21 cellular contexts compared by ENCODE assay signal in the genomic region with DNA sequence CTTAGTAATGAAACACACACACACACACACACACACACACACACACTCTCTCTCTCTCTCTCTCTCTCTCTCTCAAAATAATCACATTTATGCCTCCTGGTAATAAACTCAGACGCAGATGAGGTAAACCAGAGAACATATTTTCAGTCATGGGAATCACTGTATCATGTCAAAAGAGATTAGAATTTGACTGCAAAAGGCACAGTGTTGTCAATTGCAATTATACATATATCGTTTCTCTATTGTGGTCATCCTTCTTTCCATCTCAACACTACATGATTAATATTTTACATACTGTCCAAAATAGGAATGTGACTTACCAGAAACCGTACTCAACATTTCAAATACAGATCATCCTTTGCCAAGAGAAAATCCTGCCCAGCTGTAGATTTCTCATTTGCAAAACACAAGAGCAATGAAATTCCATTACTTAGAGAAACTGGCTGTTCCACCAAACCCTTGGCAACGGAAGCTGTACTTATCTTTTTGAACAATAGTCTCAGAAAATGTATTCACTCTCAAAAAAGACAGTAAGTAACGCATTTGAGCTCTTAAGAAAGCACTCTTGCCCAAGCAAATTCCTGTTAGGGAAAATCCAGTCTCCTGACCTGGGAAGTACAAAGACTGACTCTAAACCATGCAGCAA. TPM values are rescaled to one million over a fixed set of nuclear protein-coding genes. Genes with fewer than 3 reads are reported as not detected.
A peak's percentile ranks its signal among the peaks of the same experiment; 100 is the strongest.
DNase-seq lines count a peak whose midpoint lies in the region; ATAC-seq and TF ChIP-seq lines count a peak whose summit lies in the region.
"Had no signal": no experiment of that assay in that cellular context is flagged by ENCODE, and none has a peak within 500 bp of the region (broad histone marks: within the 10 kb centered on the region; RNA-seq: fewer than 3 reads in every experiment).

No MANE protein-coding gene starts in this region.

- no peaks in the 10 kb centered on the region for H3K9me3 Mint-ChIP-seq in activated naive CD8-positive, alpha-beta T cell treated with anti-CD3 and anti-CD28 coated beads for 36 hours
- H3K9me3 Mint-ChIP-seq: activated naive CD8-positive, alpha-beta T cell treated with anti-CD3 and anti-CD28 coated beads, Interleukin-2, amount 10 ng/mL, durations not matched to agents 7 days and 5 days; H9 had no signal

- H3K79me2 ChIP-seq in hepatocyte = peaks cover 30% of the 10 kb centered on the region

- H2AFZ ChIP-seq in hepatocyte = no peak overlapping the region

- H3K4me3 ChIP-seq in choroid plexus epithelial cell (ENCODE audit: low read depth, low read length) (no peak overlapping the region), hepatocyte (no peak overlapping the region), rectal smooth muscle tissue (ENCODE audit: low read length) (no peak overlapping the region)

- H3K36me3 Mint-ChIP-seq in activated naive CD8-positive, alpha-beta T cell treated with anti-CD3 and anti-CD28 coated beads for 36 hours = no peaks in the 10 kb centered on the region
- H3K36me3 Mint-ChIP-seq: activated naive CD8-positive, alpha-beta T cell treated with anti-CD3 and anti-CD28 coated beads, Interleukin-2, amount 10 ng/mL, durations not matched to agents 7 days and 5 days; naive B cell had no signal

- 43% methylated on average over 5 of the region's 5 CpGs for WGBS in hepatocyte (ENCODE audit: low lambda C conversion rate, missing lambda C conversion rate)

- no peaks in the 10 kb centered on the region for H3K27me3 ChIP-seq in hepatocyte
- no peaks in the 10 kb centered on the region for H3K27me3 ChIP-seq in rectal smooth muscle tissue (ENCODE audit: control insufficient read depth, insufficient read depth, low read length)

- H3K4me2 ChIP-seq in hepatocyte = peak overlapping the region; percentile 38

- no peak overlapping the region for H3K4me3 Mint-ChIP-seq in activated naive CD8-positive, alpha-beta T cell treated with anti-CD3 and anti-CD28 coated beads for 36 hours
- H3K4me3 Mint-ChIP-seq: activated naive CD8-positive, alpha-beta T cell treated with anti-CD3 and anti-CD28 coated beads, Interleukin-2, amount 10 ng/mL, durations not matched to agents 7 days and 5 days; H9; naive B cell had no signal

- H3K27ac ChIP-seq in hepatocyte (peak overlapping the region; percentile 59), rectal smooth muscle tissue (ENCODE audit: low read depth, low read length) (peak overlapping the region; percentile 60)
- H3K27ac ChIP-seq: foreskin keratinocyte had no signal

- H3K36me3 ChIP-seq in hepatocyte (replicated peaks; ENCODE audit: insufficient read depth, low read depth) (no peaks in the 10 kb centered on the region), rectal smooth muscle tissue (ENCODE audit: control insufficient read depth, insufficient read depth, low read length) (no peaks in the 10 kb centered on the region)

- H3K9me2 ChIP-seq in hepatocyte (replicated peaks; ENCODE audit: insufficient read depth) = no peaks in the 10 kb centered on the region

- no peak overlapping the region for H3K9ac ChIP-seq in rectal smooth muscle tissue (ENCODE audit: low read length)

- no peaks in the 10 kb centered on the region for H3K9me3 ChIP-seq in hepatocyte (ENCODE audit: low read depth)

- H4K20me1 ChIP-seq in hepatocyte (ENCODE audit: insufficient read depth, poor library complexity, severe bottlenecking) = no peaks in the 10 kb centered on the region

- ATAC-seq in HG03378 (IDR thresholded peaks at IDR 0.05; ENCODE audit: unreplicated experiment) = no peak
- ATAC-seq: foreskin keratinocyte had no signal

- TF ChIP-seq CTCF in choroid plexus epithelial cell (conservative IDR thresholded peaks at IDR 0.05; ENCODE audit: low read depth, low read length) = no peak
- TF ChIP-seq CTCF in hepatocyte (IDR thresholded peaks at IDR 0.05; ENCODE audit: poor library complexity) = no peak

- DNase-seq in GM03348 (ENCODE audit: low spot score) (peak; percentile 41), choroid plexus epithelial cell (ENCODE audit: low read depth) (peak; percentile 78), hepatocyte (ENCODE audit: low spot score) (peak; percentile 26), GM19238 (ENCODE audit: insufficient read length, low spot score) (no peak), NOMO-1 treated with dmso at 0.1 percent for 144 hours (lab: John Stamatoyannopoulos, UW; ENCODE audit: unreplicated experiment) (no peak)
- DNase-seq in activated naive CD8-positive, alpha-beta T cell treated with anti-CD3 and anti-CD28 coated beads for 36 hours = no peak
- DNase-seq: activated CD4-positive, alpha-beta T cell treated with anti-CD3 and anti-CD28 coated beads for 48 hours; activated naive CD8-positive, alpha-beta T cell treated with anti-CD3 and anti-CD28 coated beads, Interleukin-2, amount 10 ng/mL, durations not matched to agents 7 days and 5 days; activated T-cell treated with anti-CD3 and anti-CD28 coated beads for 4 hours; cortex of kidney; DMS 273 treated with DMSO at 0.1 percent for 48 hours; foreskin keratinocyte; H9; Kasumi-1; naive B cell; NCI-H187; NCI-H69 had no signal

- no peaks in the 10 kb centered on the region for H3K4me1 Mint-ChIP-seq in activated naive CD8-positive, alpha-beta T cell treated with anti-CD3 and anti-CD28 coated beads for 36 hours
- H3K4me1 Mint-ChIP-seq: activated naive CD8-positive, alpha-beta T cell treated with anti-CD3 and anti-CD28 coated beads, Interleukin-2, amount 10 ng/mL, durations not matched to agents 7 days and 5 days; naive B cell had no signal

- peaks cover 3% of the 10 kb centered on the region for H3K27me3 Mint-ChIP-seq in activated naive CD8-positive, alpha-beta T cell treated with anti-CD3 and anti-CD28 coated beads for 36 hours
- H3K27me3 Mint-ChIP-seq: activated naive CD8-positive, alpha-beta T cell treated with anti-CD3 and anti-CD28 coated beads, Interleukin-2, amount 10 ng/mL, durations not matched to agents 7 days and 5 days; naive B cell had no signal

- H3K4me1 ChIP-seq in hepatocyte (ENCODE audit: insufficient read depth) (peaks cover 56% of the 10 kb centered on the region), rectal smooth muscle tissue (ENCODE audit: control insufficient read depth, insufficient read depth, low read length) (peaks cover 61% of the 10 kb centered on the region)
- H3K4me1 ChIP-seq: foreskin keratinocyte had no signal

- no peak overlapping the region for H3K27ac Mint-ChIP-seq in activated naive CD8-positive, alpha-beta T cell treated with anti-CD3 and anti-CD28 coated beads for 36 hours
- H3K27ac Mint-ChIP-seq: activated naive CD8-positive, alpha-beta T cell treated with anti-CD3 and anti-CD28 coated beads, Interleukin-2, amount 10 ng/mL, durations not matched to agents 7 days and 5 days; H9; naive B cell had no signal

RNA-seq across cellular contexts. Expression of a gene that starts 24.3 kb away (rescaled TPM):
- 42.9 and 48.2 TPM in 2 replicates for total RNA-seq in hepatocyte
- polyA plus RNA-seq in hepatocyte = 60.5 and 62.3 TPM in 2 replicates
- not detected for total RNA-seq in activated naive CD8-positive, alpha-beta T cell treated with anti-CD3 and anti-CD28 coated beads for 36 hours
- total RNA-seq: activated naive CD8-positive, alpha-beta T cell treated with anti-CD3 and anti-CD28 coated beads, Interleukin-2, amount 10 ng/mL, durations not matched to agents 7 days and 5 days; T-helper 2 cell treated with Interferon-gamma antibody and Interleukin-4, amounts not matched to agents 100 ng/mL and 5 ng/mL, for 36 hours had no signal
- polyA plus RNA-seq: foreskin keratinocyte, keratinocyte had no signal

Comparison
In these comparisons a context has a peak if more than half of its experiments do, and no peak if none do; other contexts are left out.
1. DNase-seq: peak in GM03348 (single experiment), choroid plexus epithelial cell (single experiment) and hepatocyte (single experiment); none in activated naive CD8-positive, alpha-beta T cell treated with anti-CD3 and anti-CD28 coated beads for 36 hours (single experiment), GM19238 (single experiment) and NOMO-1 treated with dmso at 0.1 percent for 144 hours (single experiment).
2. RNA of a gene that starts 24.3 kb away (total RNA-seq): 42.9 to 48.2 TPM in hepatocyte; not detected in activated naive CD8-positive, alpha-beta T cell treated with anti-CD3 and anti-CD28 coated beads for 36 hours; every median in the first group is over 10 times any median in the second.